ENCODE assay signal across 11 cellular contexts in the genomic region with DNA sequence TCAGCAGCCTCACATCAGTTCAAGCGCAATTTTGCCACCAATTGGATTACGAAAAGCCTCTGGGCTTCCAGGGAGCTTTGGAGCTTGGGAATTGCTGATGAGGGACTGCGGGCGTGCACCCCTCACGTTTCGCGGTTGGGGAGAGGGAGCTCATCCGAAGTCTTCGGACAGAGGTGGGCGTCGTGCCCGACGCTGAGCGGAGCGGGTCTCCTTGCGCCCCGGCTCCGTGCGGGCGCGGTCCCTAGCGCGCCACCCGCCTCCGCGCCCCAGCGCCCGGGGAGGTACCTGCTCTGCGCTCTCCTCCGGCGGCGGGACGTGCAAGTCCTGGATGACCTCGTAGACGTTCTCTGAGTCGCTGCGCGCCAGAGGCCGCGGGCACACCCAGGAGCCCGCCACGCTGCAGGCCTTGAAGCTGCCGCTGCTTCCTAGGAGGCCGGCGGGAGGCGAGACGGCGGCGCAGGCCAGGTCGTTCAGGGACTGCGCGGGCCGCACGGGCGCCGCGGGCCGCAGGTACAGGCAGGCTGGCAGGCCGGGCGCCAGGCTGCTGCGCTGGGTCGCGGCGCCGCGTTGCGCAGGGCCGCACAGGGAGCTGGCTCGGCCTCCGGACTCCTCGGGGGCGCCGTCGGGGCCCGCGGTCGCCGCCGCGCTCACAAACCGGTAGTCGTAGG. TPM values are rescaled to one million over a fixed set of nuclear protein-coding genes. Genes with fewer than 3 reads are reported as not detected.
DNase-seq lines count a peak whose midpoint lies in the region; ATAC-seq, FAIRE-seq and TF ChIP-seq lines count a peak whose summit lies in the region.
"Had no signal": no experiment of that assay in that cellular context is flagged by ENCODE, and none has a peak within 500 bp of the region (broad histone marks: within the 10 kb centered on the region; RNA-seq: fewer than 3 reads in every experiment).

No MANE protein-coding gene starts in this region.

- FAIRE-seq in GM12878 (lab: Jason Lieb, UNC): no peak
- FAIRE-seq: frontal cortex had no signal

- CTCF ChIA-PET in GM12878 (lab: Yijun Ruan, JAX): interaction anchor here (1.2 to 6.9 kb wide), 9 partner anchors 17 to 402 kb away, joined by 3 to 67 read pairs (median 5); no protein-coding TSS in a partner anchor

- in situ Hi-C loops in GM12878 (cut with MboI): no loop called here

- 90% methylated on average over 49 of the region's 82 CpGs for WGBS in GM12878 (ENCODE audit: insufficient coverage, insufficient replicate concordance, low lambda C conversion rate, missing lambda C conversion rate)

- TF ChIP-seq EP300 in GM12878 (IDR thresholded peaks at IDR 0.05; ENCODE audit: borderline replicate concordance in 1 of 2, control insufficient read depth in 1 of 2, low read depth in 2 of 2, low read length in 2 of 2): no peak

- peaks cover 68% of the 10 kb centered on the region for H3K27me3 Mint-ChIP-seq in mesothelial cell of epicardium (ENCODE audit: low read depth)

- POLR2A ChIA-PET in GM12878 (lab: Charles Lee): interaction anchor here (0.8 to 1.2 kb wide), 2 partner anchors 17 to 20 kb away, joined by 4 to 5 read pairs; no protein-coding TSS in a partner anchor

- H3K27me3 ChIP-seq in H7 (ENCODE audit: control insufficient read depth, insufficient read depth, low read length) (peaks cover 50% of the 10 kb centered on the region), GM12878 (replicated peaks in 1 of 2; ENCODE audit: control insufficient read depth in 2 of 2, insufficient read depth in 2 of 2, low read length in 1 of 2) (no peaks in the 10 kb centered on the region), tibial artery (peaks cover 0 to 73% of the 10 kb centered on the region in 2 donors)

- no peaks in the 10 kb centered on the region for H3K9me3 Mint-ChIP-seq in mesothelial cell of epicardium

- no peak overlapping the region for H3K27ac Mint-ChIP-seq in mesothelial cell of epicardium

- RAD21 ChIA-PET in GM12878 (lab: Charles Lee; ENCODE audit: unreplicated experiment): interaction anchor here (0.6 to 3.3 kb wide), 4 partner anchors 16 to 155 kb away, joined by 3 to 24 read pairs (median 4); no protein-coding TSS in a partner anchor

- no peaks in the 10 kb centered on the region for H4K20me1 ChIP-seq in GM12878 (ENCODE audit: control insufficient read depth, insufficient read depth)

- no peaks in the 10 kb centered on the region for H3K36me3 Mint-ChIP-seq in mesothelial cell of epicardium

- H3K4me1 ChIP-seq in GM12878 (ENCODE audit: control insufficient read depth, insufficient read depth, low read length): peaks cover 26% of the 10 kb centered on the region
- H3K4me1 ChIP-seq in tibial artery: peaks cover 4 to 66% (median 47%) of the 10 kb centered on the region in 4 donors

- DNase-seq in AG20443 (ENCODE audit: low spot score): peak; percentile 23
- peak; percentile 79 for DNase-seq in H7
- DNase-seq in GM12878 (ENCODE audit: low read depth, low spot score): no peak
- no peak for DNase-seq in mesothelial cell of epicardium (ENCODE audit: low spot score in 2 of 2, unreplicated experiment in 2 of 2)
- no peak for DNase-seq in tibial artery
- DNase-seq in mucosa of gallbladder (ENCODE audit: low spot score): no peak
- no peak for DNase-seq in T-helper 9 cell
- DNase-seq in iPS-NIHi7 (ENCODE audit: extremely low spot score): no peak
- DNase-seq: activated CD4-positive, alpha-beta T cell treated with anti-CD3 and anti-CD28 coated beads, Interleukin-2, amount 50 U/mL, for 4 hours; NCI-H1105 treated with DMSO at 0.1 percent for 48 hours had no signal

- H3K27ac ChIP-seq in GM12878 (ENCODE audit: control insufficient read depth, insufficient read depth) (no peak overlapping the region), tibial artery (no peak overlapping the region)

- peak overlapping the region; percentile 40 for H3K4me3 Mint-ChIP-seq in mesothelial cell of epicardium

- no TSS peak for BruUV-seq in GM12878 (replicated peaks; lab: Mats Ljungman, UMichigan)

- no peak overlapping the region for H2AFZ ChIP-seq in GM12878 (ENCODE audit: control insufficient read depth, low read depth, low read length)

- SMC1A ChIA-PET in GM12878 (lab: Charles Lee; ENCODE audit: uncharacterized antibody, unreplicated experiment): interaction anchor here (1.0 to 4.0 kb wide), 4 partner anchors 11 to 163 kb away, joined by 3 to 21 read pairs (median 6); no protein-coding TSS in a partner anchor

- H3K4me3 ChIP-seq in H7 (ENCODE audit: insufficient read depth, low read depth, low read length) (peak overlapping the region; percentile 34), GM12878 (peak overlapping the region; percentile 17; the same call in 1 of the 2 replicates), tibial artery (no peak overlapping the region)

- H3K79me2 ChIP-seq in GM12878 (ENCODE audit: control insufficient read depth, insufficient read depth, low read length): peaks cover 3% of the 10 kb centered on the region; the same call in 1 of the 2 replicates

- TF ChIP-seq CTCF in GM12878 (IDR thresholded peaks at IDR 0.05 in 2 of 3, conservative IDR thresholded peaks at IDR 0.05 in 1 of 3; ENCODE audit: control insufficient read depth in 2 of 3, extremely low read depth in 1 of 3, insufficient read depth in 1 of 3, low read depth in 3 of 3, low read length in 3 of 3) (no peak), mesothelial cell of epicardium (IDR thresholded peaks at IDR 0.05; ENCODE audit: unreplicated experiment) (no peak), tibial artery (IDR thresholded peaks at IDR 0.05) (no peak)

- H3K4me1 Mint-ChIP-seq in mesothelial cell of epicardium: peaks cover 36% of the 10 kb centered on the region

- intact Hi-C loops in GM12878 (cut with micrococcal nuclease; ENCODE audit: unreplicated experiment) (loop anchor here (2.0 to 10.0 kb wide), 4 partner anchors 17 to 163 kb away; a partner anchor contains a TSS), tibial artery (cut with DNase I; ENCODE audit: low total_unique reads) (no loop called here)

- H3K9ac ChIP-seq in GM12878 (ENCODE audit: control insufficient read depth, insufficient read depth, low read length): no peak overlapping the region

- ATAC-seq in GM12878: no peak

- no peaks in the 10 kb centered on the region for H3K36me3 ChIP-seq in H7 (replicated peaks; ENCODE audit: control insufficient read depth, insufficient read depth, low read length)
- H3K36me3 ChIP-seq in GM12878 (ENCODE audit: control insufficient read depth in 2 of 2, insufficient read depth in 2 of 2, low read length in 1 of 2): no peaks in the 10 kb centered on the region
- peaks cover 0 to 6% (median 4%) of the 10 kb centered on the region in 3 donors for H3K36me3 ChIP-seq in tibial artery

- H3K4me2 ChIP-seq in GM12878 (ENCODE audit: control insufficient read depth, insufficient read depth): peak overlapping the region; percentile 92

- no peak for TF ChIP-seq RAD21 in GM12878 (IDR thresholded peaks at IDR 0.05; ENCODE audit: insufficient read depth, low read depth, low read length)

- H3K9me3 ChIP-seq in GM12878 (replicated peaks; ENCODE audit: control insufficient read depth, insufficient read depth, low read length) (no peaks in the 10 kb centered on the region), tibial artery (no peaks in the 10 kb centered on the region)

- TF ChIP-seq POLR2A in GM12878 (IDR thresholded peaks at IDR 0.05; ENCODE audit: low read depth, low read length): no peak

TF ChIP-seq in GM12878, 131 proteins besides CTCF, POLR2A, EP300 and RAD21:
- TF ChIP-seq LARP7 (IDR thresholded peaks at IDR 0.05) (0 out of 2 replicates have a peak, but pooled peaks have one; percentile 40), STAT1 (conservative IDR thresholded peaks at IDR 0.05) (no peak)

RNA-seq across cellular contexts. Expression of a gene that starts 3.2 kb away (rescaled TPM):
- 4.5 and 5.4 TPM in 2 replicates for total RNA-seq in H7 (2014; rRNA removed; shearing (Covaris generic))
- total RNA-seq in GM12878 (2013; cell fraction: nucleolus; rRNA removed): 67.6 and 70.0 TPM in 2 replicates
- total RNA-seq in GM12878 (2014; rRNA removed) (28.7 and 30.3 TPM in 2 replicates), GM12878 (2014; rRNA removed; fragmentation: Illumina TruSeq; extraction: Trizol) (14.1 and 14.6 TPM in 2 replicates), GM12878 (2021) (33.1 and 45.7 TPM in 2 replicates), mesothelial cell of epicardium (14.5 to 16.8 TPM (median 14.8 TPM) in 3 replicates), mucosa of gallbladder (98.1 TPM)
- 10.4 TPM for polyA plus RNA-seq in GM12878 (2011; ENCODE audit: low read depth)
- polyA plus RNA-seq in GM12878 (2011; rRNA removed) (9.2 and 16.0 TPM in 2 replicates), GM12878 (2014; fragmentation: Illumina TruSeq; extraction: Trizol) (8.3 and 16.1 TPM in 2 replicates), GM12878 (2014; fragmentation: Nextera tagmentation; extraction: Ambion mirVana) (1 to 10 TPM in 1 of 2 experiments, under 1 TPM in 1; 0.64 to 1.1 TPM), GM12878 (2014; rRNA removed) (41.3 and 43.8 TPM in 2 replicates), GM12878 (2016; fragmentation: Nextera tagmentation; extraction: Ambion mirVana) (10 to 100 TPM; 19.2 to 19.3 TPM)
- 12.8 and 21.8 TPM in 2 replicates for polyA plus RNA-seq in GM12878 (2011; cell fraction: cytosol; rRNA removed)
- polyA plus RNA-seq in GM12878 (2011; cell fraction: nucleus; rRNA removed): 221 and 238 TPM in 2 replicates
- 16.7 and 22.4 TPM in 2 replicates for polyA plus RNA-seq in GM12878 (2012)
- 14.5 and 30.4 TPM in 2 replicates for polyA minus RNA-seq in GM12878 (2011; rRNA and poly(A)+ RNA removed)
- 8.4 and 9.3 TPM in 2 replicates for polyA minus RNA-seq in GM12878 (2011; cell fraction: cytosol; rRNA and poly(A)+ RNA removed)
- 37.4 and 76.3 TPM in 2 replicates for polyA minus RNA-seq in GM12878 (2011; cell fraction: nucleus; rRNA and poly(A)+ RNA removed)

Comparison
In these comparisons a context has a peak if more than half of its experiments do, and no peak if none do; other contexts are left out.
1. DNase-seq: peak in AG20443 (single experiment) and H7 (single experiment); none in GM12878 (single experiment), mesothelial cell of epicardium (0 of 2), tibial artery (0 of 2), mucosa of gallbladder (single experiment), T-helper 9 cell (single experiment) and iPS-NIHi7 (single experiment).
2. H3K4me3 ChIP-seq: peak in H7 (single experiment) and GM12878 (single experiment); none in tibial artery (0 of 2).